In the genomic region with DNA sequence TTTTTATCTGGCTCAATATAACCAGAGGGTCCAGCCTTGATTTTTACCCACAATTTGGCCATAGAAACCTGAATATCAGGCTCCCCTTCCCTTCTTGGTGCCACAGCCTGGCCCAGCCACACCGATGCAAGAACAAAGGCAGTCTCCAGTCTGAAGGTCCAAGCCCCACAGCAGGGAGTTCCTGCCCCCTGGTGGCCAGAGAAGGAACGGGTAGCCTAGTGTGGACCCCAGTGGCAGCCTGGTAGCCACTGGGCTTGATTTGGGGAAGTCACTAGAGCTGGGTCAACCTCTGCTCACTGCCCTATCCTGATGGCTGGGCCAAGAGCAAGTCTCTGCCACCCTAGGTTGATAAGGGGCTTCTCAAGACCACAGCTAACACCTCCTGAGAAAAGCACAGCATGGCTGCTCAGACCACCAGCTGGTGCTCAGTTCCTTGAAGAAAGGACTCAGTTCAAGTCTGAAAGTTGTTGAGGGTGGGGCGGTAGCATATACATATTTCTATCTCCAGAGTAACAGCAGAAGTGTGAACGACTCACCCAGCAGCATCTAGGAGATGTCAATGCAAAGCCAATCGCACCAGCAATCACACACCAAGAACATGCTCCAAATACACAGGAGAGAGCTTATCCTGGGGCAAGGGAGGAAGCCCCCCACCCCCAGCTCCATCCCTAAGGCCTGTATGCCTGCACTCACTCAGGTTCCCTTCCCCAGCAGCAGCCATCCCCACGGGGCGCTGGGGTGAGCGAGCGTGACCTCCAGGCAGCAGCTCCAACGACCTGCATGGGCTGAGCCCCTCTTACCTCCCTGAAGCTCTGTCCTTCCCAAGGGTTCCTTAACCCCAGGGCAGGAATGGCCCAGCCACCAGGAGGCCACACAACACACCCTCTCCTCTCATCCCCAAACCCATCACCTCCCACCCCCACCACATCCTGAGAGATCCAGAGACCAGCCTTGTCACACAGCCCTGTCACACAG, we compare ENCODE assay signal across 9 cellular contexts. TPM values are rescaled to one million over a fixed set of nuclear protein-coding genes. Genes with fewer than 3 reads are reported as not detected.
DNase-seq lines count a peak whose midpoint lies in the region; ATAC-seq, FAIRE-seq and TF ChIP-seq lines count a peak whose summit lies in the region.
"Had no signal": no experiment of that assay in that cellular context is flagged by ENCODE, and none has a peak within 500 bp of the region (broad histone marks: within the 10 kb centered on the region; RNA-seq: fewer than 3 reads in every experiment).

No MANE protein-coding gene starts in this region.

- intact Hi-C loops in Caco-2 (cut with micrococcal nuclease; ENCODE audit: unreplicated experiment), result loop anchor here (1.0 to 5.0 kb wide), 3 partner anchors 77 to 277 kb away; no protein-coding TSS in a partner anchor

- H3K27ac Mint-ChIP-seq in Caco-2 (ENCODE audit: unreplicated experiment), result no peak overlapping the region

- H3K4me1 Mint-ChIP-seq in Caco-2 (ENCODE audit: low read depth, unreplicated experiment), result peaks cover 11% of the 10 kb centered on the region

- DNase-seq in Caco-2 (peak; percentile 80 to 87), H54 (ENCODE audit: insufficient read length, low spot score) (peak; percentile 77), NCI-H226 (peak; percentile 53), cerebellum (ENCODE audit: low spot score) (peak; percentile 51), kidney tubule cell (ENCODE audit: low spot score) (peak; percentile 78)
- DNase-seq in activated CD4-positive, alpha-beta T cell treated with anti-CD3 and anti-CD28 coated beads for 24 hours (ENCODE audit: low read depth in 2 of 2), result peak; percentile 78 to 82
- peak; percentile 74 for DNase-seq in stimulated activated CD4-positive, alpha-beta T cell treated with anti-CD3 and anti-CD28 coated beads, Interleukin-2, amount 100 ng/mL, for 4 hours (ENCODE audit: low read depth)

- peaks cover 6% of the 10 kb centered on the region for H3K36me3 Mint-ChIP-seq in Caco-2 (ENCODE audit: insufficient read depth, unreplicated experiment)

- CTCF ChIA-PET in Caco-2 (lab: Charles Lee), result interaction anchor here (0.6 to 3.0 kb wide), 14 partner anchors 8 to 336 kb away, joined by 3 to 23 read pairs (median 4); a partner anchor contains a TSS

- no peak for FAIRE-seq in H54 (lab: Jason Lieb, UNC)

- no peak for TF ChIP-seq POLR2A in H54 (IDR thresholded peaks at IDR 0.05; ENCODE audit: low read depth, low read length)

- no peak overlapping the region for H3K4me3 ChIP-seq in Caco-2 (ENCODE audit: low read depth, low read length)

- no peak for ATAC-seq in HG03432 (IDR thresholded peaks at IDR 0.05; ENCODE audit: unreplicated experiment)

- H3K4me1 ChIP-seq in Caco-2, result peaks cover 16% of the 10 kb centered on the region

- H3K4me3 Mint-ChIP-seq in Caco-2 (ENCODE audit: unreplicated experiment), result no peak overlapping the region

- POLR2A ChIA-PET in Caco-2 (lab: Charles Lee), result interaction anchor here (0.9 kb wide), 1 partner anchor 76 kb away, joined by 3 read pairs; no protein-coding TSS in a partner anchor

- H3K9me3 ChIP-seq in Caco-2, result no peaks in the 10 kb centered on the region

- no peaks in the 10 kb centered on the region for H3K27me3 ChIP-seq in Caco-2 (replicated peaks; ENCODE audit: control insufficient read depth, insufficient read depth, low read length)

- no peaks in the 10 kb centered on the region; the same call in none of the 2 replicates for H3K36me3 ChIP-seq in Caco-2 (ENCODE audit: control insufficient read depth, insufficient read depth, low read length)

- BruUV-seq in Caco-2 (replicated peaks; lab: Mats Ljungman, UMichigan), result no TSS peak

- TF ChIP-seq CTCF in Caco-2 (IDR thresholded peaks at IDR 0.05; ENCODE audit: insufficient read depth in 1 of 2, low read depth in 1 of 2, low read length in 1 of 2, severe bottlenecking in 1 of 2, unreplicated experiment in 1 of 2), result peak; percentile 86 to 90

- no peaks in the 10 kb centered on the region for H3K9me3 Mint-ChIP-seq in Caco-2 (ENCODE audit: unreplicated experiment)

- no peaks in the 10 kb centered on the region for H3K27me3 Mint-ChIP-seq in Caco-2 (ENCODE audit: insufficient read depth, unreplicated experiment)

RNA-seq across cellular contexts. Expression of a gene that starts 7.6 kb away (rescaled TPM):
- 11.2 and 14.4 TPM in 2 replicates for total RNA-seq in Caco-2 (2022)
- total RNA-seq in cerebellum, result 14.8 TPM

RNA-seq across cellular contexts. Expression of a gene that starts 14.6 kb away (rescaled TPM):
- total RNA-seq in Caco-2 (2022) (0.54 TPM in 1 of 2 replicates, not detected in the other), cerebellum (0.27 TPM)
- total RNA-seq: T-helper 2 cell treated with Interferon-gamma antibody and Interleukin-4, amounts not matched to agents 100 ng/mL and 5 ng/mL, for 36 hours had no signal

RNA-seq across cellular contexts. Expression of a gene that starts 45.0 kb away (rescaled TPM):
- total RNA-seq in Caco-2 (2022), result 213 and 226 TPM in 2 replicates
- total RNA-seq in cerebellum, result 39.5 TPM

RNA-seq across cellular contexts. Expression of a gene that starts 46.1 kb away (rescaled TPM):
- total RNA-seq in Caco-2 (2022), result 4.7 and 5.2 TPM in 2 replicates
- total RNA-seq in cerebellum, result 5.8 TPM
